8 cellular contexts compared by ENCODE assay signal in the genomic region with DNA sequence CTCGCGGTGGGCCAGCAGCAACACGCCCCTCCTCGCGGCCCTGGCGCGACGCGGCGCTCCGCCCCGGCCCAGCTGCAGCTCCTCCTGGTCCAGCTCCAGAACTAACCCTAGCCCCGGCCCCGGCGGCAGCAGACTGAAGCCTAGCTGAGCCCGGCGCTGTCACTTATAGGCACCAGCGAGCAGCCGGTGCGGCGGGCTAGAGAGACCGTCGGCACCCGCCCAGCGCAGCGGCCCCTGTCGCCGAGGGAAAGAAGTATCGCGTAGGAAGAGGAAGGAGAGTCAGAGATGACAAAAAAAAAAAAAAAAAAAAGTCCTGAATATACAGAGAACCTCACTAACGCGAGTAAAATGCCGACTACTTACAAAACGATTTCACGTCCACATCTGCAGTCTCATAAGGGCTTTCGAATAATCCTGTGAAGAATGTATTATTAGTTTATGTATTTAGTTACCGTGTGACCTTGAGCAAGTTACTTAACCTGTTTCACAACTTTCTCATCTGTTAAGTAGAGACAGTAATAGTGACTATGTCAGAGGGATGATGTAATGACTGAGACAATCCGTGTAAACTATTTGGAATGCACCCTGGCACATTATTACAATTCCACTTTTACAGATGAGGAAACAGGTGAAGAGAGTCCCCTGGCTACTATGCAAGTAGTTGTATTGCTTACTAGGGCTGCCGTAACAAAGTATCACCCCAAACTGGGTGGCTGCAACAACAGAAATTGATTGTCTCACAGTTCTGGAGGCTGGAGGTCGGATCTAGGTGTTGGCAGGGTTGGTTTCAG. TPM values are rescaled to one million over a fixed set of nuclear protein-coding genes. Genes with fewer than 3 reads are reported as not detected.
DNase-seq lines count a peak whose midpoint lies in the region; ATAC-seq and TF ChIP-seq lines count a peak whose summit lies in the region.

TSS of gene SLC9A1 (minus strand) at position 135 of the 791 bp plus-strand sequence. CDS start 791 bp downstream, outside the sequence.

- H2AFZ ChIP-seq in Karpas-422 (ENCODE audit: low read length): peak within 1 kb of the TSS; percentile 45

- peak within 1 kb of the TSS; percentile 91 to 97 (median 92) for H3K4me3 Mint-ChIP-seq in nephron
- peak within 1 kb of the TSS; percentile 93 to 95 for H3K4me3 Mint-ChIP-seq in stimulated activated naive CD8-positive, alpha-beta T cell treated with anti-CD3 and anti-CD28 coated beads, Interleukin-15, amount 100 ng/mL, for 72 hours

- no peaks in the 10 kb centered on the region for H3K9me2 ChIP-seq in Karpas-422 (replicated peaks; ENCODE audit: insufficient read depth, low read length)

- TF ChIP-seq CTCF in RWPE2 (IDR thresholded peaks at IDR 0.05; ENCODE audit: poor library complexity, severe bottlenecking) (peak; percentile 97), fibroblast of pulmonary artery (IDR thresholded peaks at IDR 0.05; ENCODE audit: low read length, missing control alignments) (peak; percentile 74), nephron (IDR thresholded peaks at IDR 0.05; ENCODE audit: unreplicated experiment in 3 of 3) (peak; percentile 82 to 91 (median 84))

- peaks cover 20% of the 10 kb centered on the region for H4K20me1 ChIP-seq in Karpas-422 (ENCODE audit: insufficient read depth, low read depth, low read length)

- H3K4me1 ChIP-seq in Karpas-422 (ENCODE audit: low read length) (peaks cover 50% of the 10 kb centered on the region), RWPE2 (ENCODE audit: insufficient read depth, poor library complexity, severe bottlenecking) (peaks cover 13% of the 10 kb centered on the region)

- DNase-seq in Daoy (ENCODE audit: low read depth) (peak; percentile 94), Karpas-422 (peak; percentile 96), RWPE2 (ENCODE audit: low spot score) (peak; percentile 90), fibroblast of pulmonary artery (ENCODE audit: low read depth) (peak; percentile 95)
- DNase-seq in activated T-helper 9 cell treated with anti-CD3 and anti-CD28 coated beads, Interleukin-2, amount 50 U/mL, for 16 hours (ENCODE audit: low read depth): peak; percentile 89
- peak; percentile 95 to 97 for DNase-seq in stimulated activated naive CD8-positive, alpha-beta T cell treated with anti-CD3 and anti-CD28 coated beads, Interleukin-15, amount 100 ng/mL, for 72 hours

- peak within 1 kb of the TSS; percentile 99 for H3K27ac ChIP-seq in Karpas-422 (ENCODE audit: low read length)
- H3K27ac ChIP-seq in RWPE2 (ENCODE audit: poor library complexity, severe bottlenecking): peak within 1 kb of the TSS; percentile 68

- H3K36me3 ChIP-seq in Karpas-422 (ENCODE audit: insufficient read depth, low read length) (no peaks in the 10 kb centered on the region; the same call in 1 of the 2 replicates), RWPE2 (ENCODE audit: low read depth) (peaks cover 18% of the 10 kb centered on the region)

- H3K4me2 ChIP-seq in Karpas-422 (ENCODE audit: low read depth, low read length, poor library complexity, severe bottlenecking): peak within 1 kb of the TSS; percentile 100

- H3K27me3 Mint-ChIP-seq in nephron (ENCODE audit: low read depth): peaks cover 5% of the 10 kb centered on the region
- no peaks in the 10 kb centered on the region for H3K27me3 Mint-ChIP-seq in stimulated activated naive CD8-positive, alpha-beta T cell treated with anti-CD3 and anti-CD28 coated beads, Interleukin-15, amount 100 ng/mL, for 72 hours

- peak; percentile 85 for ATAC-seq in GM21786 (IDR thresholded peaks at IDR 0.05; ENCODE audit: unreplicated experiment)
- ATAC-seq in RWPE2 (ENCODE audit: low read depth): peak; percentile 85
- ATAC-seq in stimulated activated naive CD8-positive, alpha-beta T cell treated with anti-CD3 and anti-CD28 coated beads, Interleukin-15, amount 100 ng/mL, for 72 hours: peak; percentile 92

- peak within 1 kb of the TSS; percentile 86 to 98 (median 97) for H3K27ac Mint-ChIP-seq in nephron
- H3K27ac Mint-ChIP-seq in stimulated activated naive CD8-positive, alpha-beta T cell treated with anti-CD3 and anti-CD28 coated beads, Interleukin-15, amount 100 ng/mL, for 72 hours: peak within 1 kb of the TSS; percentile 100

- no peaks in the 10 kb centered on the region for H3K36me3 Mint-ChIP-seq in nephron (ENCODE audit: low read depth)

- H3K4me1 Mint-ChIP-seq in nephron: peaks cover 41% of the 10 kb centered on the region
- H3K4me1 Mint-ChIP-seq in stimulated activated naive CD8-positive, alpha-beta T cell treated with anti-CD3 and anti-CD28 coated beads, Interleukin-15, amount 100 ng/mL, for 72 hours: peaks cover 57% of the 10 kb centered on the region

- H3K4me3 ChIP-seq in Karpas-422 (ENCODE audit: low read length) (peak within 1 kb of the TSS; percentile 92), RWPE2 (ENCODE audit: severe bottlenecking) (peak within 1 kb of the TSS; percentile 62), fibroblast of pulmonary artery (replicated peaks; ENCODE audit: low read depth, low read length) (peak within 1 kb of the TSS; percentile 74)

- no peaks in the 10 kb centered on the region for H3K27me3 ChIP-seq in Karpas-422 (ENCODE audit: low read length)
- H3K27me3 ChIP-seq in RWPE2 (ENCODE audit: insufficient read depth, poor library complexity, severe bottlenecking): no peaks in the 10 kb centered on the region

- no peaks in the 10 kb centered on the region for H3K9me3 Mint-ChIP-seq in nephron
- H3K9me3 Mint-ChIP-seq in stimulated activated naive CD8-positive, alpha-beta T cell treated with anti-CD3 and anti-CD28 coated beads, Interleukin-15, amount 100 ng/mL, for 72 hours: peaks cover 0 to 4% of the 10 kb centered on the region in 2 donors

- H3K9ac ChIP-seq in Karpas-422 (ENCODE audit: low read length): peak within 1 kb of the TSS; percentile 98

- peaks cover 45% of the 10 kb centered on the region for H3K79me2 ChIP-seq in Karpas-422 (ENCODE audit: low read length)

- no peaks in the 10 kb centered on the region for H3K9me3 ChIP-seq in Karpas-422 (ENCODE audit: low read length)
- no peaks in the 10 kb centered on the region for H3K9me3 ChIP-seq in RWPE2 (ENCODE audit: severe bottlenecking)

RNA-seq across cellular contexts. Expression of gene SLC9A1, which starts in this region (rescaled TPM):
- total RNA-seq in Daoy (2014; rRNA removed; shearing (Covaris generic)): 5.4 and 6.1 TPM in 2 replicates
- total RNA-seq in Karpas-422 (2014; rRNA removed; shearing (Covaris generic); ENCODE audit: low replicate concordance): 35.3 and 48.6 TPM in 2 replicates

Comparison
In these comparisons a context has a peak if more than half of its experiments do, and no peak if none do; other contexts are left out.
1. Peak in every context shown above with its lines: DNase-seq, ATAC-seq, H3K4me3 ChIP-seq and H3K27ac ChIP-seq.